Comparison of ENCODE assay signal across 14 cellular contexts in the genomic region with DNA sequence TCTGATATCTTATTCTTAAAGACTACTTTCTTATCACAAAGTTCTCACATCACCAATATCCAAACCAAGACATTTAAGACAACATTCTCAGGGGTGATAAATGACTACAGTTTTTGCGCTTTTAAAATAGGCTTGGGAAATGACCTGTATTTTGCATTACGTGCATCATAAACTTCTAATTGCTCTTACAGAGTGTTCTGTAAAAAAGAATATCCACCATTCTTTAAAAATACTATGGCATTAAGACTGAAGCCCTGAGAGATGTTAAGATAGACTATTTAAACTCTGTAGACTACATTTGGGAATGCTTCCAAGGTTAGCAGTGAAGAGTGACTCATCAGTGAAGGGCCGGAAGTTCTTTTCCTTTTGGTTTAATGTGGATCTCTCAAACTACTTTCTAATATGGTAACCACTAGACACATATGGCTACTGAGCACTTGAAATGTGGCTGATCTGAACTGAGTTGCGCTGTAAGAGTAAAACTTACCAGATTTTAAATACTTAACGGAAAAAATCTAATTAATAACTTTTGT.
DNase-seq lines count a peak whose midpoint lies in the region; ATAC-seq and TF ChIP-seq lines count a peak whose summit lies in the region.
"Had no signal": no experiment of that assay in that cellular context is flagged by ENCODE, and none has a peak within 500 bp of the region (broad histone marks: within the 10 kb centered on the region; RNA-seq: fewer than 3 reads in every experiment).

No MANE protein-coding gene starts in this region.

- H3K4me1 Mint-ChIP-seq in activated naive CD8-positive, alpha-beta T cell treated with anti-CD3 and anti-CD28 coated beads, Interleukin-2, amount 50 U/mL, for 24 hours, result no peaks in the 10 kb centered on the region
- H3K4me1 Mint-ChIP-seq: nephron had no signal

- H3K27ac Mint-ChIP-seq in activated naive CD8-positive, alpha-beta T cell treated with anti-CD3 and anti-CD28 coated beads, Interleukin-2, amount 50 U/mL, for 24 hours, result no peak overlapping the region
- H3K27ac Mint-ChIP-seq: nephron had no signal

- H3K9me3 ChIP-seq in SK-N-MC (ENCODE audit: low read depth, low read length), result no peaks in the 10 kb centered on the region
- H3K9me3 ChIP-seq: thoracic aorta had no signal

- TF ChIP-seq CTCF in fibroblast of pulmonary artery (IDR thresholded peaks at IDR 0.05; ENCODE audit: low read length, missing control alignments), result no peak

- H3K9me3 Mint-ChIP-seq in activated naive CD8-positive, alpha-beta T cell treated with anti-CD3 and anti-CD28 coated beads, Interleukin-2, amount 50 U/mL, for 24 hours, result no peaks in the 10 kb centered on the region

- no peaks in the 10 kb centered on the region for H3K36me3 Mint-ChIP-seq in activated naive CD8-positive, alpha-beta T cell treated with anti-CD3 and anti-CD28 coated beads, Interleukin-2, amount 50 U/mL, for 24 hours (ENCODE audit: low read depth)

- no peak overlapping the region for H3K4me3 ChIP-seq in SK-N-MC
- no peak overlapping the region for H3K4me3 ChIP-seq in fibroblast of pulmonary artery (replicated peaks; ENCODE audit: low read depth, low read length)
- H3K4me3 ChIP-seq: thoracic aorta had no signal

- H3K27ac ChIP-seq in SK-N-MC, result peak overlapping the region; percentile 81; the same call in 1 of the 2 replicates
- H3K27ac ChIP-seq: thoracic aorta had no signal

- H3K4me3 Mint-ChIP-seq in activated naive CD8-positive, alpha-beta T cell treated with anti-CD3 and anti-CD28 coated beads, Interleukin-2, amount 50 U/mL, for 24 hours, result no peak overlapping the region
- H3K4me3 Mint-ChIP-seq: nephron had no signal

- no peak for ATAC-seq in GM21723 (IDR thresholded peaks at IDR 0.05; ENCODE audit: unreplicated experiment)
- no peak for ATAC-seq in activated naive CD8-positive, alpha-beta T cell treated with anti-CD3 and anti-CD28 coated beads, Interleukin-2, amount 50 U/mL, for 24 hours

- no peak overlapping the region for H3K9ac ChIP-seq in SK-N-MC (ENCODE audit: insufficient read length)

- H3K36me3 ChIP-seq in SK-N-MC (ENCODE audit: insufficient read depth, low read length), result no peaks in the 10 kb centered on the region
- H3K36me3 ChIP-seq: thoracic aorta had no signal

- no peaks in the 10 kb centered on the region for H3K27me3 Mint-ChIP-seq in activated naive CD8-positive, alpha-beta T cell treated with anti-CD3 and anti-CD28 coated beads, Interleukin-2, amount 50 U/mL, for 24 hours

- DNase-seq in H4 (ENCODE audit: low spot score) (peak; percentile 73), SK-N-MC (ENCODE audit: low read depth, low spot score) (no peak), fibroblast of pulmonary artery (ENCODE audit: low read depth) (peak; percentile 66), stromal cell of bone marrow (ENCODE audit: low read depth) (peak; percentile 29), cerebellum (ENCODE audit: low spot score) (no peak)
- no peak for DNase-seq in activated naive CD8-positive, alpha-beta T cell treated with anti-CD3 and anti-CD28 coated beads, Interleukin-2, amount 50 U/mL, for 24 hours
- DNase-seq: activated CD4-positive, alpha-beta T cell treated with anti-CD3 and anti-CD28 coated beads for 48 hours; caudate nucleus; DMS 273 treated with DMSO at 0.1 percent for 48 hours; H7; NK-92 treated with Interleukin-12 subunit alpha and Interleukin-12 subunit beta, amount 100 ng/mL, for 24 hours had no signal

Comparison
In these comparisons a context has a peak if more than half of its experiments do, and no peak if none do; other contexts are left out.
1. DNase-seq: peak in H4 (single experiment), fibroblast of pulmonary artery (single experiment) and stromal cell of bone marrow (single experiment); none in SK-N-MC (single experiment), cerebellum (single experiment) and activated naive CD8-positive, alpha-beta T cell treated with anti-CD3 and anti-CD28 coated beads, Interleukin-2, amount 50 U/mL, for 24 hours (single experiment).